In genomic region chr3:174951023-174951422, GRCh38 we compare ENCODE assay signal across 16 cellular contexts.
DNase-seq lines count a peak whose midpoint lies in the region; TF ChIP-seq lines count a peak whose summit lies in the region.
"Had no signal": no experiment of that assay in that cellular context is flagged by ENCODE, and none has a peak within 500 bp of the region (broad histone marks: within the 10 kb centered on the region; RNA-seq: fewer than 3 reads in every experiment).

No MANE protein-coding gene starts in this region.

- H3K4me3 ChIP-seq in AG04449 (ENCODE audit: low read depth, low read length) (no peak overlapping the region), cardiac fibroblast (replicated peaks in 1 of 2; ENCODE audit: low read depth in 2 of 2, low read length in 2 of 2) (no peak overlapping the region)
- H3K4me3 ChIP-seq: mucosa of descending colon had no signal

- intact Hi-C loops in posterior cingulate gyrus (cut with DNase I) = no loop called here

- POLR2A ChIA-PET in AG04449 (lab: Yijun Ruan, JAX) = interaction anchor here (0.6 to 1.1 kb wide), 2 partner anchors 51 to 1744 kb away, joined by 3 to 5 read pairs; no protein-coding TSS in a partner anchor

- CTCF ChIA-PET in AG04449 (lab: Yijun Ruan, JAX) = no interaction called here

- TF ChIP-seq CTCF in AG04449 (IDR thresholded peaks at IDR 0.05; ENCODE audit: insufficient read depth, low read length, missing control alignments) (no peak), cardiac fibroblast (IDR thresholded peaks at IDR 0.05; ENCODE audit: low read depth, low read length) (no peak)

- DNase-seq in AG04449 (ENCODE audit: low read depth, low spot score) (peak; percentile 71), NCI-H226 (peak; percentile 85), cardiac fibroblast (ENCODE audit: low read depth in 2 of 2) (peak; percentile 77 to 92), kidney glomerular epithelial cell (lab: John Stamatoyannopoulos, UW) (peak; percentile 53), NCI-H1417 (lab: John Stamatoyannopoulos, UW) (no peak), NCI-H2227 (lab: John Stamatoyannopoulos, UW; ENCODE audit: unreplicated experiment) (no peak), SKM-1 treated with dmso at 0.1 percent for 144 hours (lab: John Stamatoyannopoulos, UW; ENCODE audit: unreplicated experiment) (no peak), posterior cingulate gyrus (no peak)
- DNase-seq: activated CD8-positive, alpha-beta memory T cell treated with anti-CD3 and anti-CD28 coated beads for 24 hours; activated gamma-delta T cell treated with Interleukin-2 at 50 U/mL for 16 hours; DMS79 treated with DMSO at 0.1 percent for 48 hours; GOT3; mucosa of descending colon; NCI-H1092 treated with DMSO at 0.1 percent for 48 hours; stimulated activated CD4-positive, alpha-beta T cell treated with anti-CD3 and anti-CD28 coated beads, Interleukin-1b, Interleukin-23, amount 100 ng/mL, for 48 hours; T1000 had no signal

Comparison
In these comparisons a context has a peak if more than half of its experiments do, and no peak if none do; other contexts are left out.
1. DNase-seq: peak in AG04449 (single experiment), NCI-H226 (single experiment), cardiac fibroblast (2 of 2) and kidney glomerular epithelial cell (single experiment); none in NCI-H1417 (0 of 3), NCI-H2227 (single experiment), SKM-1 treated with dmso at 0.1 percent for 144 hours (single experiment) and posterior cingulate gyrus (0 of 10).